In genomic region chr19:43620061-43621001, GRCh38 we compare ENCODE assay signal across 1 cellular context.
A peak's percentile ranks its signal among the peaks of the same experiment; 100 is the strongest.
TF ChIP-seq lines count a peak whose summit lies in the region.

No MANE protein-coding gene starts in this region.

TF ChIP-seq in HepG2, 621 proteins besides CTCF, POLR2A, EP300 and RAD21 (continued from another document):
- no peak for TF ChIP-seq JUND (CRISPR knock-in tag; IDR thresholded peaks at IDR 0.05)
- no peak for TF ChIP-seq SOX6 (IDR thresholded peaks at IDR 0.05)
- 0 out of 2 replicates have a peak, but pooled peaks have one; percentile 16 for TF ChIP-seq SOX6 (CRISPR knock-in tag; IDR thresholded peaks at IDR 0.05)
- peak; percentile 4 for TF ChIP-seq XRCC5 (optimal IDR thresholded peaks at IDR 0.05; ENCODE audit: low read length)
- TF ChIP-seq DR1 (CRISPR knock-in tag; IDR thresholded peaks at IDR 0.05): no peak
